In the genomic region with DNA sequence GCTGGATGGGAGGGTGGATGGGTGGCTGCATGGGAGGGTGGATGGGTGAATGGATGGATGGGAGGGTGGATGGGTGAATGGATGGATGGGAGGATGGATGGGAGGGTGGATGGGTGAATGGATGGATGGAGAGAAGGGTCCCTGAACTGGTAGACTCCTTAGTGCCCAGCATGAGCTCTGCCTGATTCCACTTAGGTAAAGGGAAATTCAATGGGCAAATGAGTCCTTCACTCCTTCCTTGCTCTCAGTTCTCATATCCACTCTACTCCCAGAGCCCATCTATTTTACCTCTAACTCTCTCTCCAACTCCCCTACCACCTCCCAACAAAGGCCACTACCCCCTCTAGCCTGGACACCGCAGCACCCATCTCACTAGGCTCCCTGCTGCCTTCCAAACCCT, we compare ENCODE assay signal across 9 cellular contexts. TPM values are rescaled to one million over a fixed set of nuclear protein-coding genes. Genes with fewer than 3 reads are reported as not detected.
"Had no signal": no experiment of that assay in that cellular context is flagged by ENCODE, and none has a peak within 500 bp of the region (broad histone marks: within the 10 kb centered on the region; RNA-seq: fewer than 3 reads in every experiment).

No MANE protein-coding gene starts in this region.

- DNase-seq: H9, HCEC 1CT, IMR-90, KG1 had no signal

- H3K27ac ChIP-seq: HL-60 had no signal

- H3K4me2 ChIP-seq: GM23338 had no signal

- H3K4me3 ChIP-seq: GM23338, K562 had no signal

- H3K4me3 Mint-ChIP-seq: GM23338, H9 had no signal

- H2AFZ ChIP-seq: GM23338 had no signal

- H3K9me3 Mint-ChIP-seq: GM23338, H9 had no signal

- H3K27ac Mint-ChIP-seq: GM23338, H9 had no signal

RNA-seq across cellular contexts. Expression of a gene that starts 59.4 kb away (rescaled TPM):
- total RNA-seq: GM23338, H1, HT1080, IMR-90 had no signal
